8 cellular contexts compared by ENCODE assay signal in genomic region chr11:65422104-65422632, GRCh38. TPM values are rescaled to one million over a fixed set of nuclear protein-coding genes. Genes with fewer than 3 reads are reported as not detected.
DNase-seq lines count a peak whose midpoint lies in the region; ATAC-seq lines count a peak whose summit lies in the region.

No MANE protein-coding gene starts in this region.

- peak overlapping the region; percentile 99 for H3K27ac ChIP-seq in mesodermal cell (ENCODE audit: low read depth, low read length, severe bottlenecking)

- H3K4me1 ChIP-seq in endocrine pancreas (ENCODE audit: control insufficient read depth, insufficient read depth, low read length) (peaks cover 8% of the 10 kb centered on the region), mesodermal cell (ENCODE audit: control insufficient read depth, insufficient read depth, low read length, poor library complexity, severe bottlenecking) (peaks cover 47% of the 10 kb centered on the region)

- H3K9ac ChIP-seq in endocrine pancreas (ENCODE audit: control insufficient read depth, insufficient read depth, low read length), result peak overlapping the region; percentile 94

- H3K36me3 ChIP-seq in endocrine pancreas (ENCODE audit: control insufficient read depth, insufficient read depth, low read length), result no peaks in the 10 kb centered on the region
- H3K36me3 ChIP-seq in mesodermal cell (ENCODE audit: control insufficient read depth, insufficient read depth, low read length), result peaks cover 39% of the 10 kb centered on the region

- 1 to 3% methylated on average over 26 to 48 of the region's 54 CpGs for WGBS in mesodermal cell (ENCODE audit: insufficient coverage in 2 of 2), 2 experiments

- peak overlapping the region; percentile 38 for H3K4me3 ChIP-seq in endocrine pancreas (ENCODE audit: control insufficient read depth, insufficient read depth, low read length)
- peak overlapping the region; percentile 93 for H3K4me3 ChIP-seq in mesodermal cell (ENCODE audit: extremely low read depth, insufficient read depth, low read length, poor library complexity, severe bottlenecking)

- H3K9me3 ChIP-seq in endocrine pancreas (ENCODE audit: control insufficient read depth, low read length) (no peaks in the 10 kb centered on the region), mesodermal cell (ENCODE audit: control insufficient read depth, low read length) (no peaks in the 10 kb centered on the region)

- DNase-seq in GM04503 (ENCODE audit: low read depth) (peak; percentile 69), NOMO-1 treated with dmso at 0.1 percent for 144 hours (lab: John Stamatoyannopoulos, UW; ENCODE audit: unreplicated experiment) (peak; percentile 89)
- peak; percentile 91 for DNase-seq in activated CD8-positive, alpha-beta memory T cell treated with anti-CD3 and anti-CD28 coated beads, Interleukin-2, amount 50 U/mL, for 4 hours
- peak; percentile 90 for DNase-seq in stimulated activated CD8-positive, alpha-beta memory T cell treated with anti-CD3 and anti-CD28 coated beads, Interleukin-12 subunit alpha, Interleukin-12 subunit beta, amount 100 ng/mL, for 4 hours (ENCODE audit: low read depth)

- peak; percentile 23 for ATAC-seq in HG03354 (IDR thresholded peaks at IDR 0.05; ENCODE audit: poor library complexity, severe bottlenecking, unreplicated experiment)
- no peak for ATAC-seq in GM19328 (IDR thresholded peaks at IDR 0.05; ENCODE audit: unreplicated experiment)

- H3K27me3 ChIP-seq in endocrine pancreas (ENCODE audit: control insufficient read depth, insufficient read depth, low read length), result no peaks in the 10 kb centered on the region

RNA-seq across cellular contexts. Expression of gene NEAT1, which starts 0.4 kb away (rescaled TPM):
- polyA plus RNA-seq in mesodermal cell (2013, experiment 1 of 2), result 32.4 TPM
- 28.8 TPM for polyA plus RNA-seq in mesodermal cell (2013, experiment 2 of 2)

RNA-seq across cellular contexts. Expression of gene FRMD8, which starts 35.7 kb away (rescaled TPM):
- polyA plus RNA-seq in mesodermal cell (2013, experiment 1 of 2), result 58.2 TPM
- 48.4 TPM for polyA plus RNA-seq in mesodermal cell (2013, experiment 2 of 2)

RNA-seq across cellular contexts. Expression of gene SLC25A45, which starts 39.7 kb away (rescaled TPM):
- polyA plus RNA-seq in mesodermal cell (2013, experiment 1 of 2), result 2.9 TPM
- 2.6 TPM for polyA plus RNA-seq in mesodermal cell (2013, experiment 2 of 2)
